In the genomic region with DNA sequence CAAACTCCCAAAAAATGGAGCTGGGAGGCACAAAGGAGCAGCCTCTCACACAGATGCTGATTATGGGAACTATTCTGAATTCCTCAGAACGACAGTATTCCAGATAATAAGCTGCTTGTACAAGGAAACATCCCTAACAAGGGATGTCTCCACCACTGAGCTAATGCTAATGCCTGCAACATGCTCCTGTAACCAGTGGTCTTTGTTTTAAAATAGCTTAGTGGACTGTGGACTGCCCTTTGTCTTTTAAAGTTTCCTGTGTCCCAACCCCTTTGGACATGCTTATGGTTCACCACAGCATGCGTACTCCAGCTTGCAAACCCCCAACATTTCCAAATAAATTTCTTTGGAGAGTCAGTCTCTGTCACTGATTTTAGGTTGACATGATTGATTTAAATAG, we compare ENCODE assay signal across 26 cellular contexts. TPM values are rescaled to one million over a fixed set of nuclear protein-coding genes. Genes with fewer than 3 reads are reported as not detected.
DNase-seq lines count a peak whose midpoint lies in the region; ATAC-seq and TF ChIP-seq lines count a peak whose summit lies in the region.
"Had no signal": no experiment of that assay in that cellular context is flagged by ENCODE, and none has a peak within 500 bp of the region (broad histone marks: within the 10 kb centered on the region; RNA-seq: fewer than 3 reads in every experiment).

No MANE protein-coding gene starts in this region.

- peak overlapping the region; percentile 18; the same call in 1 of the 2 replicates for H3K27ac Mint-ChIP-seq in GM23338
- H3K27ac Mint-ChIP-seq in WTC11, result peak overlapping the region; percentile 76; the same call in 1 of the 2 replicates
- H3K27ac Mint-ChIP-seq in endodermal cell, result peak overlapping the region; percentile 48

- H3K27me3 Mint-ChIP-seq in GM23338 (ENCODE audit: insufficient read depth, low read depth, poor library complexity) (no peaks in the 10 kb centered on the region), WTC11 (ENCODE audit: low read depth) (no peaks in the 10 kb centered on the region), endodermal cell (ENCODE audit: insufficient read depth) (no peaks in the 10 kb centered on the region)
- H3K27me3 Mint-ChIP-seq: CD4-positive, alpha-beta T cell had no signal

- H2AFZ ChIP-seq in GM23338, result no peak overlapping the region

- no peaks in the 10 kb centered on the region; the same call in 1 of the 2 replicates for H3F3A ChIP-seq in GM23338 (replicated peaks; ENCODE audit: low read depth)

- H3K27me3 ChIP-seq in GM23338 (ENCODE audit: insufficient read depth), result no peaks in the 10 kb centered on the region
- no peaks in the 10 kb centered on the region for H3K27me3 ChIP-seq in endodermal cell (ENCODE audit: control insufficient read depth, insufficient read depth, low read length, poor library complexity, severe bottlenecking)
- H3K27me3 ChIP-seq: BLaER1 treated with 17β-estradiol and CSF1 and Interleukin-3, amounts not matched to agents 10 nM and 100 nM had no signal

- POLR2A ChIA-PET in WTC11 (lab: Charles Lee), result no interaction called here

- H3K36me3 Mint-ChIP-seq in GM23338 (ENCODE audit: low read depth) (peaks cover 35% of the 10 kb centered on the region), WTC11 (peaks cover 30% of the 10 kb centered on the region), endodermal cell (ENCODE audit: low read depth) (peaks cover 47% of the 10 kb centered on the region)

- intact Hi-C loops in Right ventricle myocardium inferior (cut with DNase I), result no loop called here

- no peaks in the 10 kb centered on the region for H3K79me2 ChIP-seq in GM23338 (replicated peaks; ENCODE audit: insufficient read depth)

- no peak overlapping the region for H3K4me3 Mint-ChIP-seq in GM23338
- no peak overlapping the region for H3K4me3 Mint-ChIP-seq in WTC11
- no peak overlapping the region for H3K4me3 Mint-ChIP-seq in endodermal cell
- H3K4me3 Mint-ChIP-seq: CD4-positive, alpha-beta T cell had no signal

- WGBS in endodermal cell (ENCODE audit: insufficient coverage in 1 of 2, insufficient read length in 1 of 2), 2 experiments, result 92% methylated on average over 1 of the region's 2 CpGs; no CpG with 5 or more reads in 1 of the 2 experiments

- H4K20me1 ChIP-seq in GM23338 (replicated peaks; ENCODE audit: insufficient read depth), result no peaks in the 10 kb centered on the region

- DNase-seq in GM23338 (ENCODE audit: low spot score), result no peak
- DNase-seq in WTC11 (ENCODE audit: low spot score), result no peak
- DNase-seq in endodermal cell, result no peak
- peak; percentile 28 for DNase-seq in myocyte (ENCODE audit: low read depth)
- DNase-seq in Right ventricle myocardium inferior (ENCODE audit: missing footprints), result no peak
- no peak for DNase-seq in midbrain (lab: John Stamatoyannopoulos, UW)
- no peak for DNase-seq in NCI-H446 treated with DMSO at 0.1 percent for 48 hours (lab: John Stamatoyannopoulos, UW)
- no peak for DNase-seq in GOT3 (lab: John Stamatoyannopoulos, UW)
- DNase-seq: AML-193; CD4-positive, alpha-beta T cell; H7; Kasumi-1; MV-4-11; NCI-H1105; NCI-H1436 treated with DMSO at 0.1 percent for 48 hours; NCI-H1930; NCI-H2107; NCI-H446; NCI-H526; NCI-H82; NK-92 treated with Interleukin-12 subunit alpha and Interleukin-12 subunit beta, amount 100 ng/mL, for 24 hours; PC-3; Right ventricle myocardium superior had no signal

- no peak overlapping the region for H3K4me2 ChIP-seq in GM23338
- H3K4me2 ChIP-seq: A549; BLaER1 treated with 17β-estradiol and CSF1 and Interleukin-3, amounts not matched to agents 10 nM and 100 nM had no signal

- H3K9me3 Mint-ChIP-seq in GM23338, result no peaks in the 10 kb centered on the region
- no peaks in the 10 kb centered on the region for H3K9me3 Mint-ChIP-seq in WTC11
- no peaks in the 10 kb centered on the region for H3K9me3 Mint-ChIP-seq in endodermal cell
- H3K9me3 Mint-ChIP-seq: CD4-positive, alpha-beta T cell had no signal

- H3K36me3 ChIP-seq in GM23338 (ENCODE audit: insufficient read depth) (no peaks in the 10 kb centered on the region), endodermal cell (ENCODE audit: control insufficient read depth, insufficient read depth, low read length) (peaks cover 48% of the 10 kb centered on the region)

- no peaks in the 10 kb centered on the region for H3K9me2 ChIP-seq in GM23338 (ENCODE audit: insufficient read depth)

- no peak overlapping the region for H3K4me3 ChIP-seq in GM23338
- no peak overlapping the region for H3K4me3 ChIP-seq in endodermal cell (ENCODE audit: low read length)
- H3K4me3 ChIP-seq: A549; BLaER1 treated with 17β-estradiol and CSF1 and Interleukin-3, amounts not matched to agents 10 nM and 100 nM; K562 had no signal

- CTCF ChIA-PET in WTC11 (lab: Charles Lee), result no interaction called here

- H3K9ac ChIP-seq in endodermal cell (ENCODE audit: extremely low read depth, low read length, poor library complexity, severe bottlenecking), result no peak overlapping the region
- H3K9ac ChIP-seq: BLaER1 treated with 17β-estradiol and CSF1 and Interleukin-3, amounts not matched to agents 10 nM and 100 nM had no signal

- H3K9me3 ChIP-seq in endodermal cell (ENCODE audit: control insufficient read depth, low read length), result no peaks in the 10 kb centered on the region
- H3K9me3 ChIP-seq: A549; BLaER1 treated with 17β-estradiol and CSF1 and Interleukin-3, amounts not matched to agents 10 nM and 100 nM had no signal

- H3K4me1 ChIP-seq in GM23338 (ENCODE audit: insufficient read depth), result no peaks in the 10 kb centered on the region
- H3K4me1 ChIP-seq in endodermal cell (ENCODE audit: control insufficient read depth, insufficient read depth, low read length), result no peaks in the 10 kb centered on the region
- H3K4me1 ChIP-seq: BLaER1 treated with 17β-estradiol and CSF1 and Interleukin-3, amounts not matched to agents 10 nM and 100 nM had no signal

- TF ChIP-seq CTCF in GM23338 (conservative IDR thresholded peaks at IDR 0.05; ENCODE audit: low read depth in 2 of 2) (no peak), WTC11 (IDR thresholded peaks at IDR 0.05) (no peak), endodermal cell (conservative IDR thresholded peaks at IDR 0.05) (no peak)

- no peak overlapping the region for H3K27ac ChIP-seq in GM23338 (ENCODE audit: low read depth)
- H3K27ac ChIP-seq in endodermal cell (ENCODE audit: low read depth, low read length), result no peak overlapping the region
- H3K27ac ChIP-seq: A549; BLaER1 treated with 17β-estradiol and CSF1 and Interleukin-3, amounts not matched to agents 10 nM and 100 nM had no signal

- ATAC-seq in GM23338, result no peak
- 0 out of 2 replicates have a peak, but pooled peaks have one; percentile 24 for ATAC-seq in WTC11
- ATAC-seq in Right ventricle myocardium inferior, result no peak
- ATAC-seq: A549, K562, PC-3 had no signal

- H3K4me1 Mint-ChIP-seq in GM23338 (peaks cover 9% of the 10 kb centered on the region), WTC11 (peaks cover 10% of the 10 kb centered on the region), endodermal cell (peaks cover 2% of the 10 kb centered on the region)

TF ChIP-seq in GM23338, 12 proteins besides CTCF, POLR2A, EP300 and RAD21 (continues in another document):
- TF ChIP-seq STAT1 (IDR thresholded peaks at IDR 0.05; ENCODE audit: unreplicated experiment), result no peak
- no peak for TF ChIP-seq ZNF331 (CRISPR knock-in tag; IDR thresholded peaks at IDR 0.05; ENCODE audit: low read depth)
- TF ChIP-seq JUNB (IDR thresholded peaks at IDR 0.05; ENCODE audit: unreplicated experiment), result no peak
- TF ChIP-seq EZH2 (IDR thresholded peaks at IDR 0.05; ENCODE audit: low read depth, unreplicated experiment), result no peak
- TF ChIP-seq CREB1 (CRISPR knock-in tag; IDR thresholded peaks at IDR 0.05; ENCODE audit: low read depth), result no peak
- no peak for TF ChIP-seq EZH2phosphoT487 (IDR thresholded peaks at IDR 0.05; ENCODE audit: unreplicated experiment)
- no peak for TF ChIP-seq ZNF114 (CRISPR knock-in tag; IDR thresholded peaks at IDR 0.05)
- TF ChIP-seq, protein P1, sequence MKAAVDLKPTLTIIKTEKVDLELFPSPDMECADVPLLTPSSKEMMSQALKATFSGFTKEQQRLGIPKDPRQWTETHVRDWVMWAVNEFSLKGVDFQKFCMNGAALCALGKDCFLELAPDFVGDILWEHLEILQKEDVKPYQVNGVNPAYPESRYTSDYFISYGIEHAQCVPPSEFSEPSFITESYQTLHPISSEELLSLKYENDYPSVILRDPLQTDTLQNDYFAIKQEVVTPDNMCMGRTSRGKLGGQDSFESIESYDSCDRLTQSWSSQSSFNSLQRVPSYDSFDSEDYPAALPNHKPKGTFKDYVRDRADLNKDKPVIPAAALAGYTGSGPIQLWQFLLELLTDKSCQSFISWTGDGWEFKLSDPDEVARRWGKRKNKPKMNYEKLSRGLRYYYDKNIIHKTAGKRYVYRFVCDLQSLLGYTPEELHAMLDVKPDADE (IDR thresholded peaks at IDR 0.05), result no peak

RNA-seq across cellular contexts. Expression of a gene that starts 16.4 kb away (rescaled TPM):
- 1.9 and 3.0 TPM in 2 replicates for total RNA-seq in GM23338 (2014; rRNA removed; shearing (Covaris generic))
- 0.28 and 0.82 TPM in 2 replicates for polyA plus RNA-seq in GM23338 (2016; fragmentation: Nextera tagmentation; extraction: Ambion mirVana)
- total RNA-seq in WTC11 (2021), result 4.8 to 8.2 TPM (median 7.4 TPM) in 3 replicates
- 10 to 100 TPM in 1 of 2 donors, 1 to 10 TPM in 1; 3.2 to 13.4 TPM for total RNA-seq in endodermal cell
- polyA plus RNA-seq in endodermal cell (2013, experiment 1 of 2), result 3.0 TPM
- 2.6 TPM for polyA plus RNA-seq in endodermal cell (2013, experiment 2 of 2)
- 2.4 and 7.2 TPM in 2 replicates for total RNA-seq in myocyte
- polyA plus RNA-seq in myocyte (2012), result 3.7 TPM
- total RNA-seq in Right ventricle myocardium inferior, result 19.6 TPM

Comparison
In these comparisons a context has a peak if more than half of its experiments do, and no peak if none do; other contexts are left out.
1. H3K27ac Mint-ChIP-seq: peak in every context shown above with its lines; median percentile 76 in WTC11; 48 in endodermal cell; 18 in GM23338.